In genomic region chr12:121626853-121627623, GRCh38 we compare ENCODE assay signal across 8 cellular contexts. TPM values are rescaled to one million over a fixed set of nuclear protein-coding genes. Genes with fewer than 3 reads are reported as not detected.
DNase-seq lines count a peak whose midpoint lies in the region; ATAC-seq, FAIRE-seq and TF ChIP-seq lines count a peak whose summit lies in the region.

No MANE protein-coding gene starts in this region.

- CTCF ChIA-PET in CD4-positive, alpha-beta T cell (lab: Charles Lee): interaction anchor here (0.6 to 6.1 kb wide), 21 partner anchors 10 to 212 kb away, joined by 3 to 62 read pairs (median 4); partner anchors contain the start of genes KDM2B, MORN3 and RHOF

- peaks cover 60% of the 10 kb centered on the region for H3K4me1 Mint-ChIP-seq in CD4-positive, alpha-beta T cell (ENCODE audit: low read depth)

- TF ChIP-seq EP300 in suprapubic skin (IDR thresholded peaks at IDR 0.05): no peak

- H3K4me1 ChIP-seq in neutrophil (ENCODE audit: control insufficient read depth in 1 of 2, insufficient read depth in 1 of 2, low read depth in 1 of 2, low read length in 1 of 2) (peaks cover 57% of the 10 kb centered on the region in 2 experiments), suprapubic skin (peaks cover 58% of the 10 kb centered on the region)

- no peaks in the 10 kb centered on the region for H3K27me3 Mint-ChIP-seq in CD4-positive, alpha-beta T cell

- H3K27me3 ChIP-seq in CD4-positive, alpha-beta T cell (ENCODE audit: control insufficient read depth, insufficient read depth, low read length): no peaks in the 10 kb centered on the region
- H3K27me3 ChIP-seq in neutrophil (no peaks in the 10 kb centered on the region), suprapubic skin (no peaks in the 10 kb centered on the region)

- H3K9me3 ChIP-seq in CD4-positive, alpha-beta T cell (ENCODE audit: control insufficient read depth, low read length): no peaks in the 10 kb centered on the region
- H3K9me3 ChIP-seq in neutrophil (no peaks in the 10 kb centered on the region), suprapubic skin (no peaks in the 10 kb centered on the region)

- peak; percentile 79 for FAIRE-seq in GM19239 (lab: Jason Lieb, UNC)
- FAIRE-seq in RCC 7860 (lab: Jason Lieb, UNC): no peak

- WGBS in suprapubic skin: 0% methylated on average over 37 of the region's 52 CpGs

- H3K4me3 Mint-ChIP-seq in CD4-positive, alpha-beta T cell: peak overlapping the region; percentile 99

- H3K9me3 Mint-ChIP-seq in CD4-positive, alpha-beta T cell: no peaks in the 10 kb centered on the region

- peak overlapping the region; percentile 99 for H3K27ac Mint-ChIP-seq in CD4-positive, alpha-beta T cell

- TF ChIP-seq POLR2A in suprapubic skin (IDR thresholded peaks at IDR 0.05): no peak

- peak overlapping the region; percentile 78 to 82 for H3K4me3 ChIP-seq in foreskin fibroblast (ENCODE audit: low read depth in 1 of 2, low read length in 2 of 2)
- H3K4me3 ChIP-seq in neutrophil (ENCODE audit: low read depth in 1 of 2, low read length in 1 of 2): peak overlapping the region; percentile 81 to 91
- peak overlapping the region; percentile 75 for H3K4me3 ChIP-seq in suprapubic skin

- TF ChIP-seq CTCF in CD4-positive, alpha-beta T cell (IDR thresholded peaks at IDR 0.05): peak; percentile 32
- TF ChIP-seq CTCF in foreskin fibroblast (IDR thresholded peaks at IDR 0.05; ENCODE audit: low read depth, low read length) (no peak), neutrophil (IDR thresholded peaks at IDR 0.05) (no peak), suprapubic skin (IDR thresholded peaks at IDR 0.05) (peak in 1 of 2 donors; percentile 13)

- H3K36me3 ChIP-seq in neutrophil: no peaks in the 10 kb centered on the region
- H3K36me3 ChIP-seq in suprapubic skin: no peaks in the 10 kb centered on the region

- peak; percentile 45 for ATAC-seq in CD4-positive, alpha-beta T cell (ENCODE audit: poor library complexity)
- peak; percentile 25 for ATAC-seq in HG03442 (IDR thresholded peaks at IDR 0.05; ENCODE audit: unreplicated experiment)

- POLR2A ChIA-PET in CD4-positive, alpha-beta T cell (lab: Charles Lee): interaction anchor here (0.6 to 7.0 kb wide), 41 partner anchors 10 to 618 kb away, joined by 3 to 193 read pairs (median 5); partner anchors contain the start of genes DIABLO, KDM2B, MORN3 and PSMD9

- intact Hi-C loops in CD4-positive, alpha-beta T cell (cut with DNase I, micrococcal nuclease): loop anchor here (1.0 to 5.0 kb wide), 10 partner anchors 36 to 165 kb away; partner anchors contain the start of genes MORN3 (in 1 of the 2) and RHOF (in 1 of the 2)

- DNase-seq in CD4-positive, alpha-beta T cell: peak; percentile 51 to 76 (median 64)
- DNase-seq in GM19239 (ENCODE audit: insufficient read length, low spot score) (peak; percentile 54), RCC 7860 (ENCODE audit: low spot score) (peak; percentile 59), foreskin fibroblast (peak; percentile 50 to 81), suprapubic skin (ENCODE audit: low spot score in 2 of 2) (peak; percentile 83 to 88)
- DNase-seq in activated effector memory CD4-positive, alpha-beta T cell treated with anti-CD3 and anti-CD28 coated beads, Interleukin-2, amount 50 U/mL, for 16 hours: peak; percentile 95

- peak overlapping the region; percentile 96 for H3K27ac ChIP-seq in CD4-positive, alpha-beta T cell (ENCODE audit: low read depth, low read length)
- H3K27ac ChIP-seq in neutrophil: peak overlapping the region; percentile 94
- H3K27ac ChIP-seq in suprapubic skin: peak overlapping the region; percentile 94

- H3K36me3 Mint-ChIP-seq in CD4-positive, alpha-beta T cell (ENCODE audit: low read depth): peaks cover 41% of the 10 kb centered on the region

RNA-seq across cellular contexts. Expression of gene ORAI1, which starts 0.7 kb away (rescaled TPM):
- total RNA-seq in CD4-positive, alpha-beta T cell: 10 to 100 TPM; 39.7 to 42.3 TPM
- total RNA-seq in suprapubic skin: 10 to 100 TPM; 56.5 to 81.4 (median 71.4) TPM

RNA-seq across cellular contexts. Expression of gene MORN3, which starts 42.4 kb away (rescaled TPM):
- 10 to 100 TPM in 1 of 2 experiments, 1 to 10 TPM in 1; 9.8 to 11.9 TPM for total RNA-seq in CD4-positive, alpha-beta T cell
- 1 to 10 TPM; 1.5 to 4.5 (median 2.6) TPM for total RNA-seq in suprapubic skin

RNA-seq across cellular contexts. Expression of gene KDM2B, which starts 46.2 kb away (rescaled TPM):
- 10 to 100 TPM; 60.4 to 62.6 TPM for total RNA-seq in CD4-positive, alpha-beta T cell
- 10 to 100 TPM; 47.8 to 53.7 (median 50.4) TPM for total RNA-seq in suprapubic skin

Comparison
In these comparisons a context has a peak if more than half of its experiments do, and no peak if none do; other contexts are left out.
1. Peak in every context shown above with its lines: DNase-seq, ATAC-seq, H3K4me3 ChIP-seq and H3K27ac ChIP-seq.